ENCODE assay signal across 1 cellular context in the genomic region with DNA sequence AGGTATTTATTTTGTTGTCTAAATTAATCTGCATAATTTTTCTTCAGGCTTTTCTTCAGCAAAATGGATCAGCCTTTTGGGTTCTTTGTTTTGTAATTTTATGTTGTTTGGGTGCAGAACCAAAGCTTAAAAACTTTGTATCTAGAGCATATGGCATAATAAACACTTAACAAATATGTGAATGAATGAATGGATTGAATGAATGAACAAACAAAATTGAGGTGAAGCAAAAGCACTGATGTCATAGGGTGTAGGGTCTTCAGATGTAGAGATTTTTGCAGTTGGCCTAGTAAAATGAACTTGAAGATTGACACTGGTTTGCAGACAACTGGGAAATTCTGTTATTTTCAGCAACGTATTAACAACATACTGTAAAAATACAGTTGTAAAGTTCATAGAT.
TF ChIP-seq lines count a peak whose summit lies in the region.

No MANE protein-coding gene starts in this region.

TF ChIP-seq in K562, 482 proteins besides CTCF, POLR2A, EP300 and RAD21:
- TF ChIP-seq, protein P1, sequence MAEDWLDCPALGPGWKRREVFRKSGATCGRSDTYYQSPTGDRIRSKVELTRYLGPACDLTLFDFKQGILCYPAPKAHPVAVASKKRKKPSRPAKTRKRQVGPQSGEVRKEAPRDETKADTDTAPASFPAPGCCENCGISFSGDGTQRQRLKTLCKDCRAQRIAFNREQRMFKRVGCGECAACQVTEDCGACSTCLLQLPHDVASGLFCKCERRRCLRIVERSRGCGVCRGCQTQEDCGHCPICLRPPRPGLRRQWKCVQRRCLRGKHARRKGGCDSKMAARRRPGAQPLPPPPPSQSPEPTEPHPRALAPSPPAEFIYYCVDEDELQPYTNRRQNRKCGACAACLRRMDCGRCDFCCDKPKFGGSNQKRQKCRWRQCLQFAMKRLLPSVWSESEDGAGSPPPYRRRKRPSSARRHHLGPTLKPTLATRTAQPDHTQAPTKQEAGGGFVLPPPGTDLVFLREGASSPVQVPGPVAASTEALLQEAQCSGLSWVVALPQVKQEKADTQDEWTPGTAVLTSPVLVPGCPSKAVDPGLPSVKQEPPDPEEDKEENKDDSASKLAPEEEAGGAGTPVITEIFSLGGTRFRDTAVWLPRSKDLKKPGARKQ (CRISPR knock-in tag; IDR thresholded peaks at IDR 0.05): 0 out of 2 replicates have a peak, but pooled peaks have one; percentile 4
- TF ChIP-seq ZNF717 (CRISPR knock-in tag; IDR thresholded peaks at IDR 0.05): 0 out of 2 replicates have a peak, but pooled peaks have one; percentile 30
- TF ChIP-seq PCBP1 (IDR thresholded peaks at IDR 0.05; ENCODE audit: low read depth, low read length, poor library complexity, severe bottlenecking): no peak
- peak; percentile 26; the same call in 1 of the 2 replicates for TF ChIP-seq MECOM (CRISPR knock-in tag; IDR thresholded peaks at IDR 0.05)
- TF ChIP-seq, protein P2, sequence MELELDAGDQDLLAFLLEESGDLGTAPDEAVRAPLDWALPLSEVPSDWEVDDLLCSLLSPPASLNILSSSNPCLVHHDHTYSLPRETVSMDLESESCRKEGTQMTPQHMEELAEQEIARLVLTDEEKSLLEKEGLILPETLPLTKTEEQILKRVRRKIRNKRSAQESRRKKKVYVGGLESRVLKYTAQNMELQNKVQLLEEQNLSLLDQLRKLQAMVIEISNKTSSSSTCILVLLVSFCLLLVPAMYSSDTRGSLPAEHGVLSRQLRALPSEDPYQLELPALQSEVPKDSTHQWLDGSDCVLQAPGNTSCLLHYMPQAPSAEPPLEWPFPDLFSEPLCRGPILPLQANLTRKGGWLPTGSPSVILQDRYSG (tag; conservative IDR thresholded peaks at IDR 0.05; ENCODE audit: low read depth): no peak
- TF ChIP-seq, protein P3, sequence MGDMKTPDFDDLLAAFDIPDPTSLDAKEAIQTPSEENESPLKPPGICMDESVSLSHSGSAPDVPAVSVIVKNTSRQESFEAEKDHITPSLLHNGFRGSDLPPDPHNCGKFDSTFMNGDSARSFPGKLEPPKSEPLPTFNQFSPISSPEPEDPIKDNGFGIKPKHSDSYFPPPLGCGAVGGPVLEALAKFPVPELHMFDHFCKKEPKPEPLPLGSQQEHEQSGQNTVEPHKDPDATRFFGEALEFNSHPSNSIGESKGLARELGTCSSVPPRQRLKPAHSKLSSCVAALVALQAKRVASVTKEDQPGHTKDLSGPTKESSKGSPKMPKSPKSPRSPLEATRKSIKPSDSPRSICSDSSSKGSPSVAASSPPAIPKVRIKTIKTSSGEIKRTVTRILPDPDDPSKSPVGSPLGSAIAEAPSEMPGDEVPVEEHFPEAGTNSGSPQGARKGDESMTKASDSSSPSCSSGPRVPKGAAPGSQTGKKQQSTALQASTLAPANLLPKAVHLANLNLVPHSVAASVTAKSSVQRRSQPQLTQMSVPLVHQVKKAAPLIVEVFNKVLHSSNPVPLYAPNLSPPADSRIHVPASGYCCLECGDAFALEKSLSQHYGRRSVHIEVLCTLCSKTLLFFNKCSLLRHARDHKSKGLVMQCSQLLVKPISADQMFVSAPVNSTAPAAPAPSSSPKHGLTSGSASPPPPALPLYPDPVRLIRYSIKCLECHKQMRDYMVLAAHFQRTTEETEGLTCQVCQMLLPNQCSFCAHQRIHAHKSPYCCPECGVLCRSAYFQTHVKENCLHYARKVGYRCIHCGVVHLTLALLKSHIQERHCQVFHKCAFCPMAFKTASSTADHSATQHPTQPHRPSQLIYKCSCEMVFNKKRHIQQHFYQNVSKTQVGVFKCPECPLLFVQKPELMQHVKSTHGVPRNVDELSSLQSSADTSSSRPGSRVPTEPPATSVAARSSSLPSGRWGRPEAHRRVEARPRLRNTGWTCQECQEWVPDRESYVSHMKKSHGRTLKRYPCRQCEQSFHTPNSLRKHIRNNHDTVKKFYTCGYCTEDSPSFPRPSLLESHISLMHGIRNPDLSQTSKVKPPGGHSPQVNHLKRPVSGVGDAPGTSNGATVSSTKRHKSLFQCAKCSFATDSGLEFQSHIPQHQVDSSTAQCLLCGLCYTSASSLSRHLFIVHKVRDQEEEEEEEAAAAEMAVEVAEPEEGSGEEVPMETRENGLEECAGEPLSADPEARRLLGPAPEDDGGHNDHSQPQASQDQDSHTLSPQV (IDR thresholded peaks at IDR 0.05): peak; percentile 39
- peak; percentile 94 for TF ChIP-seq ZNF24 (IDR thresholded peaks at IDR 0.05)
- TF ChIP-seq, protein P4, sequence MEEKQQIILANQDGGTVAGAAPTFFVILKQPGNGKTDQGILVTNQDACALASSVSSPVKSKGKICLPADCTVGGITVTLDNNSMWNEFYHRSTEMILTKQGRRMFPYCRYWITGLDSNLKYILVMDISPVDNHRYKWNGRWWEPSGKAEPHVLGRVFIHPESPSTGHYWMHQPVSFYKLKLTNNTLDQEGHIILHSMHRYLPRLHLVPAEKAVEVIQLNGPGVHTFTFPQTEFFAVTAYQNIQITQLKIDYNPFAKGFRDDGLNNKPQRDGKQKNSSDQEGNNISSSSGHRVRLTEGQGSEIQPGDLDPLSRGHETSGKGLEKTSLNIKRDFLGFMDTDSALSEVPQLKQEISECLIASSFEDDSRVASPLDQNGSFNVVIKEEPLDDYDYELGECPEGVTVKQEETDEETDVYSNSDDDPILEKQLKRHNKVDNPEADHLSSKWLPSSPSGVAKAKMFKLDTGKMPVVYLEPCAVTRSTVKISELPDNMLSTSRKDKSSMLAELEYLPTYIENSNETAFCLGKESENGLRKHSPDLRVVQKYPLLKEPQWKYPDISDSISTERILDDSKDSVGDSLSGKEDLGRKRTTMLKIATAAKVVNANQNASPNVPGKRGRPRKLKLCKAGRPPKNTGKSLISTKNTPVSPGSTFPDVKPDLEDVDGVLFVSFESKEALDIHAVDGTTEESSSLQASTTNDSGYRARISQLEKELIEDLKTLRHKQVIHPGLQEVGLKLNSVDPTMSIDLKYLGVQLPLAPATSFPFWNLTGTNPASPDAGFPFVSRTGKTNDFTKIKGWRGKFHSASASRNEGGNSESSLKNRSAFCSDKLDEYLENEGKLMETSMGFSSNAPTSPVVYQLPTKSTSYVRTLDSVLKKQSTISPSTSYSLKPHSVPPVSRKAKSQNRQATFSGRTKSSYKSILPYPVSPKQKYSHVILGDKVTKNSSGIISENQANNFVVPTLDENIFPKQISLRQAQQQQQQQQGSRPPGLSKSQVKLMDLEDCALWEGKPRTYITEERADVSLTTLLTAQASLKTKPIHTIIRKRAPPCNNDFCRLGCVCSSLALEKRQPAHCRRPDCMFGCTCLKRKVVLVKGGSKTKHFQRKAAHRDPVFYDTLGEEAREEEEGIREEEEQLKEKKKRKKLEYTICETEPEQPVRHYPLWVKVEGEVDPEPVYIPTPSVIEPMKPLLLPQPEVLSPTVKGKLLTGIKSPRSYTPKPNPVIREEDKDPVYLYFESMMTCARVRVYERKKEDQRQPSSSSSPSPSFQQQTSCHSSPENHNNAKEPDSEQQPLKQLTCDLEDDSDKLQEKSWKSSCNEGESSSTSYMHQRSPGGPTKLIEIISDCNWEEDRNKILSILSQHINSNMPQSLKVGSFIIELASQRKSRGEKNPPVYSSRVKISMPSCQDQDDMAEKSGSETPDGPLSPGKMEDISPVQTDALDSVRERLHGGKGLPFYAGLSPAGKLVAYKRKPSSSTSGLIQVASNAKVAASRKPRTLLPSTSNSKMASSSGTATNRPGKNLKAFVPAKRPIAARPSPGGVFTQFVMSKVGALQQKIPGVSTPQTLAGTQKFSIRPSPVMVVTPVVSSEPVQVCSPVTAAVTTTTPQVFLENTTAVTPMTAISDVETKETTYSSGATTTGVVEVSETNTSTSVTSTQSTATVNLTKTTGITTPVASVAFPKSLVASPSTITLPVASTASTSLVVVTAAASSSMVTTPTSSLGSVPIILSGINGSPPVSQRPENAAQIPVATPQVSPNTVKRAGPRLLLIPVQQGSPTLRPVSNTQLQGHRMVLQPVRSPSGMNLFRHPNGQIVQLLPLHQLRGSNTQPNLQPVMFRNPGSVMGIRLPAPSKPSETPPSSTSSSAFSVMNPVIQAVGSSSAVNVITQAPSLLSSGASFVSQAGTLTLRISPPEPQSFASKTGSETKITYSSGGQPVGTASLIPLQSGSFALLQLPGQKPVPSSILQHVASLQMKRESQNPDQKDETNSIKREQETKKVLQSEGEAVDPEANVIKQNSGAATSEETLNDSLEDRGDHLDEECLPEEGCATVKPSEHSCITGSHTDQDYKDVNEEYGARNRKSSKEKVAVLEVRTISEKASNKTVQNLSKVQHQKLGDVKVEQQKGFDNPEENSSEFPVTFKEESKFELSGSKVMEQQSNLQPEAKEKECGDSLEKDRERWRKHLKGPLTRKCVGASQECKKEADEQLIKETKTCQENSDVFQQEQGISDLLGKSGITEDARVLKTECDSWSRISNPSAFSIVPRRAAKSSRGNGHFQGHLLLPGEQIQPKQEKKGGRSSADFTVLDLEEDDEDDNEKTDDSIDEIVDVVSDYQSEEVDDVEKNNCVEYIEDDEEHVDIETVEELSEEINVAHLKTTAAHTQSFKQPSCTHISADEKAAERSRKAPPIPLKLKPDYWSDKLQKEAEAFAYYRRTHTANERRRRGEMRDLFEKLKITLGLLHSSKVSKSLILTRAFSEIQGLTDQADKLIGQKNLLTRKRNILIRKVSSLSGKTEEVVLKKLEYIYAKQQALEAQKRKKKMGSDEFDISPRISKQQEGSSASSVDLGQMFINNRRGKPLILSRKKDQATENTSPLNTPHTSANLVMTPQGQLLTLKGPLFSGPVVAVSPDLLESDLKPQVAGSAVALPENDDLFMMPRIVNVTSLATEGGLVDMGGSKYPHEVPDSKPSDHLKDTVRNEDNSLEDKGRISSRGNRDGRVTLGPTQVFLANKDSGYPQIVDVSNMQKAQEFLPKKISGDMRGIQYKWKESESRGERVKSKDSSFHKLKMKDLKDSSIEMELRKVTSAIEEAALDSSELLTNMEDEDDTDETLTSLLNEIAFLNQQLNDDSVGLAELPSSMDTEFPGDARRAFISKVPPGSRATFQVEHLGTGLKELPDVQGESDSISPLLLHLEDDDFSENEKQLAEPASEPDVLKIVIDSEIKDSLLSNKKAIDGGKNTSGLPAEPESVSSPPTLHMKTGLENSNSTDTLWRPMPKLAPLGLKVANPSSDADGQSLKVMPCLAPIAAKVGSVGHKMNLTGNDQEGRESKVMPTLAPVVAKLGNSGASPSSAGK (IDR thresholded peaks at IDR 0.05): 0 out of 2 replicates have a peak, but pooled peaks have one; percentile 5
